1 cellular context compared by ENCODE assay signal in genomic region chr15:81336568-81336967, GRCh38.
TF ChIP-seq lines count a peak whose summit lies in the region.

No MANE protein-coding gene starts in this region.

TF ChIP-seq in SK-N-SH, 30 proteins besides CTCF, POLR2A, EP300 and RAD21 (continued from another document):
- TF ChIP-seq IRF3 (IDR thresholded peaks at IDR 0.05; ENCODE audit: low read depth, low read length) (no peak), MEF2A (IDR thresholded peaks at IDR 0.05; ENCODE audit: borderline replicate concordance, low read depth) (no peak)
